ENCODE assay signal across 8 cellular contexts in the genomic region with DNA sequence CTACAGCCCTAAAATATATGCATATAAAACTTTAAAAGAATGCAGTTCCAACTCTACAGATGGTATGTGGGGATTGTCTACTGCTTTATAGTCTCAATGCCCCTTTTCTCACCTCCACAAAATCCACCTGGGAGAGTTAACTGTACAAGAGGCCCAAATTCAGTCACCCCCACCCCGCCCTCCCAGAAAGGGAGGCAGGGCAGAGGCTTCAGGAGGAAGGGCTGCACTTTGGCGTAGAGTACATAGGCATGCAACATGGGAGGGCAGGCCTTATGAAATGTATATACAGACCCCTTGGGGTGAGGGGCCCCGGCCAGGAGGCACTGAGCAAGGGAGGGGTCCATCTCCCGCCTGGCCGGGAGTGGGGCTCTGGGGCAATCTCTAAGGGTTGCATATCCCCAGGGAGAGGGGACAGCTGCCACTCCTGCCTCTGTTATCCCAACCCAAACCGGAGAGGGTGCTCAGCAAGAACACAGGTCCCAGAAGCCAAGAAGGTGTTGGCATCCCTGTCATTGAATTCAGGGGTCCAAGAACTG. TPM values are rescaled to one million over a fixed set of nuclear protein-coding genes. Genes with fewer than 3 reads are reported as not detected.
DNase-seq lines count a peak whose midpoint lies in the region; ATAC-seq and TF ChIP-seq lines count a peak whose summit lies in the region.

No MANE protein-coding gene starts in this region.

- H3K36me3 ChIP-seq in Peyer's patch: peaks cover 0 to 64% (median 0%) of the 10 kb centered on the region in 3 donors
- peaks cover 30% of the 10 kb centered on the region for H3K36me3 ChIP-seq in rectal smooth muscle tissue (ENCODE audit: control insufficient read depth, insufficient read depth, low read length)

- H3K27ac ChIP-seq in Peyer's patch (peak overlapping the region; percentile 93 to 98 (median 98)), epithelial cell of prostate (peak overlapping the region; percentile 92), rectal smooth muscle tissue (ENCODE audit: low read depth, low read length) (no peak overlapping the region)

- H3K27me3 ChIP-seq in Peyer's patch: no peaks in the 10 kb centered on the region
- no peaks in the 10 kb centered on the region for H3K27me3 ChIP-seq in rectal smooth muscle tissue (ENCODE audit: control insufficient read depth, insufficient read depth, low read length)

- H3K4me1 ChIP-seq in Peyer's patch: peaks cover 0 to 20% (median 6%) of the 10 kb centered on the region in 4 donors
- peaks cover 8% of the 10 kb centered on the region for H3K4me1 ChIP-seq in rectal smooth muscle tissue (ENCODE audit: control insufficient read depth, insufficient read depth, low read length)

- H3K9me3 ChIP-seq in Peyer's patch: no peaks in the 10 kb centered on the region

- TF ChIP-seq CTCF in GM12865 (IDR thresholded peaks at IDR 0.05; ENCODE audit: insufficient read depth, low read depth, low read length, missing control alignments) (no peak), Peyer's patch (IDR thresholded peaks at IDR 0.05) (no peak), foreskin fibroblast (IDR thresholded peaks at IDR 0.05; ENCODE audit: low read depth, low read length) (no peak)

- DNase-seq in GM12865 (ENCODE audit: low read depth) (no peak), Peyer's patch (no peak), epithelial cell of prostate (ENCODE audit: low read depth, low spot score) (no peak), midbrain (lab: John Stamatoyannopoulos, UW) (no peak), foreskin fibroblast (no peak)

- TF ChIP-seq POLR2A in Peyer's patch (IDR thresholded peaks at IDR 0.05): no peak

- H3K4me3 ChIP-seq in GM12865 (ENCODE audit: low read depth, low read length): peak overlapping the region; percentile 90
- H3K4me3 ChIP-seq in Peyer's patch: peak overlapping the region in 2 of 4 donors; percentile 75 to 90
- peak overlapping the region; percentile 84 for H3K4me3 ChIP-seq in rectal smooth muscle tissue (ENCODE audit: low read length)
- peak overlapping the region in 1 of 2 donors; percentile 78 for H3K4me3 ChIP-seq in foreskin fibroblast (ENCODE audit: low read depth in 1 of 2, low read length in 2 of 2)

- no peak overlapping the region for H3K9ac ChIP-seq in rectal smooth muscle tissue (ENCODE audit: low read length)

- ATAC-seq in HG03571 (IDR thresholded peaks at IDR 0.05; ENCODE audit: unreplicated experiment) (no peak), HG02938 (IDR thresholded peaks at IDR 0.05; ENCODE audit: unreplicated experiment) (no peak)

RNA-seq across cellular contexts. Expression of gene PYGO2, which starts 1.3 kb away (rescaled TPM):
- total RNA-seq in Peyer's patch: 10 to 100 TPM; 32.2 to 48.9 (median 34.2) TPM

RNA-seq across cellular contexts. Expression of gene PBXIP1, which starts 7.0 kb away (rescaled TPM):
- total RNA-seq in Peyer's patch: 100 to 1,000 TPM in 3 of 4 donors, 10 to 100 TPM in 1; 66.6 to 117 (median 109) TPM

RNA-seq across cellular contexts. Expression of gene SHC1, which starts 7.7 kb away (rescaled TPM):
- total RNA-seq in Peyer's patch: 100 to 1,000 TPM in 2 of 4 donors, 10 to 100 TPM in 2; 56.9 to 150 (median 104) TPM

RNA-seq across cellular contexts. Expression of gene CKS1B, which starts 11.6 kb away (rescaled TPM):
- total RNA-seq in Peyer's patch: 10 to 100 TPM; 20.3 to 39.1 (median 26.5) TPM

RNA-seq across cellular contexts. Expression of gene FLAD1, which starts 20.3 kb away (rescaled TPM):
- 10 to 100 TPM; 29.7 to 50.3 (median 46.3) TPM for total RNA-seq in Peyer's patch
